ENCODE assay signal across 1 cellular context in genomic region chr9:18622186-18622836, GRCh38.
TF ChIP-seq lines count a peak whose summit lies in the region.

No MANE protein-coding gene starts in this region.

TF ChIP-seq in WTC11, 78 proteins besides CTCF, POLR2A, EP300 and RAD21 (continued from another document):
- no peak for TF ChIP-seq AFF4 (CRISPR knock-in tag; IDR thresholded peaks at IDR 0.05; ENCODE audit: borderline replicate concordance)
- TF ChIP-seq, protein P1, sequence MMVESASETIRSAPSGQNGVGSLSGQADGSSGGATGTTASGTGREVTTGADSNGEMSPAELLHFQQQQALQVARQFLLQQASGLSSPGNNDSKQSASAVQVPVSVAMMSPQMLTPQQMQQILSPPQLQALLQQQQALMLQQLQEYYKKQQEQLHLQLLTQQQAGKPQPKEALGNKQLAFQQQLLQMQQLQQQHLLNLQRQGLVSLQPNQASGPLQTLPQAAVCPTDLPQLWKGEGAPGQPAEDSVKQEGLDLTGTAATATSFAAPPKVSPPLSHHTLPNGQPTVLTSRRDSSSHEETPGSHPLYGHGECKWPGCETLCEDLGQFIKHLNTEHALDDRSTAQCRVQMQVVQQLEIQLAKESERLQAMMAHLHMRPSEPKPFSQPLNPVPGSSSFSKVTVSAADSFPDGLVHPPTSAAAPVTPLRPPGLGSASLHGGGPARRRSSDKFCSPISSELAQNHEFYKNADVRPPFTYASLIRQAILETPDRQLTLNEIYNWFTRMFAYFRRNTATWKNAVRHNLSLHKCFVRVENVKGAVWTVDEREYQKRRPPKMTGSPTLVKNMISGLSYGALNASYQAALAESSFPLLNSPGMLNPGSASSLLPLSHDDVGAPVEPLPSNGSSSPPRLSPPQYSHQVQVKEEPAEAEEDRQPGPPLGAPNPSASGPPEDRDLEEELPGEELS (CRISPR knock-in tag; IDR thresholded peaks at IDR 0.05) = no peak
- TF ChIP-seq PREB (CRISPR knock-in tag; IDR thresholded peaks at IDR 0.05; ENCODE audit: borderline replicate concordance) = no peak
- no peak for TF ChIP-seq GRHL2 (CRISPR knock-in tag; IDR thresholded peaks at IDR 0.05; ENCODE audit: insufficient replicate concordance, severe bottlenecking)
